ENCODE assay signal across 1 cellular context in the genomic region with DNA sequence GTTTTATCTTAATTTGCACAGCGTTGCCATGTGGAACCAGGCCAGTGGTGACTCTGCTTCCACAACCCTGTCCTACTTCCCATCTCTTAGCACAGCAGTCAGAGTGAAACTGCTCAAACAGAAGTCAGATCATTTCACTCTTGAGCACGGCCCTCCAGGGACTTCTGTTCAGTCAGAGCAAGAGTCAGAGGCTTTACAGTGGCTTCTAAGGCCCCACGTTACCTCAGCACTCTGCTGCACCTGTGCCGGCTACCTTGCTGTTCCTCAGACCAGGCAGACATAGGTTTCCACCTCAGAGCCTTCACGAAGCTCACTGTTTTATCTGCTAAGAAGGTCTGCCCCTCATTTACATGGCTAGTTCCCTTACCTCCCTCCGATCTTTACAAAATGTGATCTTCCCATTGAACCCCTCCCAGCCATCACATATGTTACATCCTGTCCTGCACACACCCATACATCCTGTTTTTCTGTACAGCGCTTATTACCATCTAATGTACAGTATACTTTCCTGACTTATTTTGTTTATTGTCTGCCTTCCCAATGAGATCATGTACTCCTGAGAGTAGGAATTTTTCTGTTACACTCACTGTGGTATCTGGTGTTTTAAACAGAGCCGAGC.
TF ChIP-seq lines count a peak whose summit lies in the region.

No MANE protein-coding gene starts in this region.

TF ChIP-seq in GM12878, 131 proteins besides CTCF, POLR2A, EP300 and RAD21 (continued from another document and continues in another):
- TF ChIP-seq, protein P1, sequence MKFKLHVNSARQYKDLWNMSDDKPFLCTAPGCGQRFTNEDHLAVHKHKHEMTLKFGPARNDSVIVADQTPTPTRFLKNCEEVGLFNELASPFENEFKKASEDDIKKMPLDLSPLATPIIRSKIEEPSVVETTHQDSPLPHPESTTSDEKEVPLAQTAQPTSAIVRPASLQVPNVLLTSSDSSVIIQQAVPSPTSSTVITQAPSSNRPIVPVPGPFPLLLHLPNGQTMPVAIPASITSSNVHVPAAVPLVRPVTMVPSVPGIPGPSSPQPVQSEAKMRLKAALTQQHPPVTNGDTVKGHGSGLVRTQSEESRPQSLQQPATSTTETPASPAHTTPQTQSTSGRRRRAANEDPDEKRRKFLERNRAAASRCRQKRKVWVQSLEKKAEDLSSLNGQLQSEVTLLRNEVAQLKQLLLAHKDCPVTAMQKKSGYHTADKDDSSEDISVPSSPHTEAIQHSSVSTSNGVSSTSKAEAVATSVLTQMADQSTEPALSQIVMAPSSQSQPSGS (IDR thresholded peaks at IDR 0.05; ENCODE audit: low read length) = peak; percentile 96
- TF ChIP-seq SPI1 (IDR thresholded peaks at IDR 0.05; ENCODE audit: borderline replicate concordance, insufficient read depth, low read depth, low read length) (peak; percentile 87), SMC3 (IDR thresholded peaks at IDR 0.05; ENCODE audit: borderline replicate concordance, low read length) (no peak), RCOR1 (conservative IDR thresholded peaks at IDR 0.05; ENCODE audit: low read depth, low read length) (peak; percentile 95), JUNB (IDR thresholded peaks at IDR 0.05) (peak; percentile 99), GABPA (IDR thresholded peaks at IDR 0.05; ENCODE audit: low read depth) (peak; percentile 75), HDGF (IDR thresholded peaks at IDR 0.05) (peak; percentile 57; the same call in 1 of the 2 replicates), MYC (IDR thresholded peaks at IDR 0.05; ENCODE audit: insufficient read depth, insufficient read length, insufficient replicate concordance, low read length, severe bottlenecking) (no peak), ZNF207 (IDR thresholded peaks at IDR 0.05; ENCODE audit: borderline replicate concordance) (no peak), HCFC1 (IDR thresholded peaks at IDR 0.05; ENCODE audit: low read length) (no peak), ZBED1 (IDR thresholded peaks at IDR 0.05; ENCODE audit: borderline replicate concordance) (peak; percentile 83; the same call in 1 of the 2 replicates), MTA3 (IDR thresholded peaks at IDR 0.05; ENCODE audit: borderline replicate concordance, low read length) (peak; percentile 48; the same call in 1 of the 2 replicates), MXI1 (IDR thresholded peaks at IDR 0.05; ENCODE audit: low read depth, low read length) (peak; percentile 73; the same call in 1 of the 2 replicates), WRNIP1 (IDR thresholded peaks at IDR 0.05; ENCODE audit: borderline replicate concordance, low read depth, low read length) (peak; percentile 48; the same call in 1 of the 2 replicates), ZZZ3 (IDR thresholded peaks at IDR 0.05; ENCODE audit: control insufficient read depth, insufficient read length, low read depth) (no peak), TBL1XR1 (IDR thresholded peaks at IDR 0.05; ENCODE audit: low read depth, low read length) (peak; percentile 90), DPF2 (IDR thresholded peaks at IDR 0.05) (peak; percentile 98), IKZF1 (conservative IDR thresholded peaks at IDR 0.05) (peak; percentile 93), SUZ12 (IDR thresholded peaks at IDR 0.05; ENCODE audit: unreplicated experiment) (no peak), SMARCA5 (IDR thresholded peaks at IDR 0.05) (0 out of 2 replicates have a peak, but pooled peaks have one; percentile 44), TCF12 (IDR thresholded peaks at IDR 0.05; ENCODE audit: low read depth, low read length) (peak; percentile 98), BCL11A (IDR thresholded peaks at IDR 0.05; ENCODE audit: low read depth, low read length) (peak; percentile 100), TCF7 (IDR thresholded peaks at IDR 0.05; ENCODE audit: borderline replicate concordance) (peak; percentile 79), CBFB (IDR thresholded peaks at IDR 0.05; ENCODE audit: low read depth) (peak; percentile 87; the same call in 1 of the 2 replicates), POU2F2 (IDR thresholded peaks at IDR 0.05; ENCODE audit: borderline replicate concordance, low read depth, low read length) (peak; percentile 92; the same call in 1 of the 3 replicates), TCF3 (IDR thresholded peaks at IDR 0.05; ENCODE audit: borderline replicate concordance, insufficient read depth, low read depth, low read length) (peak; percentile 97), POLR2AphosphoS2 (IDR thresholded peaks at IDR 0.05; ENCODE audit: low read depth, low read length) (no peak), ZNF274 (IDR thresholded peaks at IDR 0.05; ENCODE audit: insufficient read depth, insufficient read length) (no peak), CHD2 (IDR thresholded peaks at IDR 0.05; ENCODE audit: borderline replicate concordance, low read depth, low read length) (peak; percentile 31; the same call in 1 of the 2 replicates), POLR2AphosphoS5 (IDR thresholded peaks at IDR 0.05; ENCODE audit: low read length) (no peak; the same call in 1 of the 2 replicates), CHD1 (IDR thresholded peaks at IDR 0.05; ENCODE audit: low read depth, low read length) (no peak), EGR1 (IDR thresholded peaks at IDR 0.05; ENCODE audit: borderline replicate concordance in 1 of 2, low read depth in 2 of 2, low read length in 2 of 2) (peak in 1 of 2 experiments; percentile 58; a peak in 1 of 3 replicates), BACH1 (IDR thresholded peaks at IDR 0.05; ENCODE audit: borderline replicate concordance) (peak; percentile 92), SRF (IDR thresholded peaks at IDR 0.05; ENCODE audit: low read depth in 2 of 2, low read length in 2 of 2) (peak in 1 of 2 experiments; percentile 85; a peak in 2 of 4 replicates), KAT2A (conservative IDR thresholded peaks at IDR 0.05; ENCODE audit: control insufficient read depth, low read depth, low read length) (no peak), MTA2 (IDR thresholded peaks at IDR 0.05; ENCODE audit: low read depth) (peak; percentile 89), RAD51 (IDR thresholded peaks at IDR 0.05) (0 out of 2 replicates have a peak, but pooled peaks have one; percentile 31)
- TF ChIP-seq, protein P2, sequence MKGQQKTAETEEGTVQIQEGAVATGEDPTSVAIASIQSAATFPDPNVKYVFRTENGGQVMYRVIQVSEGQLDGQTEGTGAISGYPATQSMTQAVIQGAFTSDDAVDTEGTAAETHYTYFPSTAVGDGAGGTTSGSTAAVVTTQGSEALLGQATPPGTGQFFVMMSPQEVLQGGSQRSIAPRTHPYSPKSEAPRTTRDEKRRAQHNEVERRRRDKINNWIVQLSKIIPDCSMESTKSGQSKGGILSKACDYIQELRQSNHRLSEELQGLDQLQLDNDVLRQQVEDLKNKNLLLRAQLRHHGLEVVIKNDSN (IDR thresholded peaks at IDR 0.05; ENCODE audit: borderline replicate concordance, extremely low read length, insufficient read depth, low read depth, low read length) = no peak
- TF ChIP-seq, protein P3, sequence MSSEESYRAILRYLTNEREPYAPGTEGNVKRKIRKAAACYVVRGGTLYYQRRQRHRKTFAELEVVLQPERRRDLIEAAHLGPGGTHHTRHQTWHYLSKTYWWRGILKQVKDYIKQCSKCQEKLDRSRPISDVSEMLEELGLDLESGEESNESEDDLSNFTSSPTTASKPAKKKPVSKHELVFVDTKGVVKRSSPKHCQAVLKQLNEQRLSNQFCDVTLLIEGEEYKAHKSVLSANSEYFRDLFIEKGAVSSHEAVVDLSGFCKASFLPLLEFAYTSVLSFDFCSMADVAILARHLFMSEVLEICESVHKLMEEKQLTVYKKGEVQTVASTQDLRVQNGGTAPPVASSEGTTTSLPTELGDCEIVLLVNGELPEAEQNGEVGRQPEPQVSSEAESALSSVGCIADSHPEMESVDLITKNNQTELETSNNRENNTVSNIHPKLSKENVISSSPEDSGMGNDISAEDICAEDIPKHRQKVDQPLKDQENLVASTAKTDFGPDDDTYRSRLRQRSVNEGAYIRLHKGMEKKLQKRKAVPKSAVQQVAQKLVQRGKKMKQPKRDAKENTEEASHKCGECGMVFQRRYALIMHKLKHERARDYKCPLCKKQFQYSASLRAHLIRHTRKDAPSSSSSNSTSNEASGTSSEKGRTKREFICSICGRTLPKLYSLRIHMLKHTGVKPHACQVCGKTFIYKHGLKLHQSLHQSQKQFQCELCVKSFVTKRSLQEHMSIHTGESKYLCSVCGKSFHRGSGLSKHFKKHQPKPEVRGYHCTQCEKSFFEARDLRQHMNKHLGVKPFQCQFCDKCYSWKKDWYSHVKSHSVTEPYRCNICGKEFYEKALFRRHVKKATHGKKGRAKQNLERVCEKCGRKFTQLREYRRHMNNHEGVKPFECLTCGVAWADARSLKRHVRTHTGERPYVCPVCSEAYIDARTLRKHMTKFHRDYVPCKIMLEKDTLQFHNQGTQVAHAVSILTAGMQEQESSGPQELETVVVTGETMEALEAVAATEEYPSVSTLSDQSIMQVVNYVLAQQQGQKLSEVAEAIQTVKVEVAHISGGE (CRISPR knock-in tag; IDR thresholded peaks at IDR 0.05) = no peak
- TF ChIP-seq, protein P4, sequence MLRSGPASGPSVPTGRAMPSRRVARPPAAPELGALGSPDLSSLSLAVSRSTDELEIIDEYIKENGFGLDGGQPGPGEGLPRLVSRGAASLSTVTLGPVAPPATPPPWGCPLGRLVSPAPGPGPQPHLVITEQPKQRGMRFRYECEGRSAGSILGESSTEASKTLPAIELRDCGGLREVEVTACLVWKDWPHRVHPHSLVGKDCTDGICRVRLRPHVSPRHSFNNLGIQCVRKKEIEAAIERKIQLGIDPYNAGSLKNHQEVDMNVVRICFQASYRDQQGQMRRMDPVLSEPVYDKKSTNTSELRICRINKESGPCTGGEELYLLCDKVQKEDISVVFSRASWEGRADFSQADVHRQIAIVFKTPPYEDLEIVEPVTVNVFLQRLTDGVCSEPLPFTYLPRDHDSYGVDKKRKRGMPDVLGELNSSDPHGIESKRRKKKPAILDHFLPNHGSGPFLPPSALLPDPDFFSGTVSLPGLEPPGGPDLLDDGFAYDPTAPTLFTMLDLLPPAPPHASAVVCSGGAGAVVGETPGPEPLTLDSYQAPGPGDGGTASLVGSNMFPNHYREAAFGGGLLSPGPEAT (IDR thresholded peaks at IDR 0.05; ENCODE audit: low read depth) = peak; percentile 80
- TF ChIP-seq, protein P5, sequence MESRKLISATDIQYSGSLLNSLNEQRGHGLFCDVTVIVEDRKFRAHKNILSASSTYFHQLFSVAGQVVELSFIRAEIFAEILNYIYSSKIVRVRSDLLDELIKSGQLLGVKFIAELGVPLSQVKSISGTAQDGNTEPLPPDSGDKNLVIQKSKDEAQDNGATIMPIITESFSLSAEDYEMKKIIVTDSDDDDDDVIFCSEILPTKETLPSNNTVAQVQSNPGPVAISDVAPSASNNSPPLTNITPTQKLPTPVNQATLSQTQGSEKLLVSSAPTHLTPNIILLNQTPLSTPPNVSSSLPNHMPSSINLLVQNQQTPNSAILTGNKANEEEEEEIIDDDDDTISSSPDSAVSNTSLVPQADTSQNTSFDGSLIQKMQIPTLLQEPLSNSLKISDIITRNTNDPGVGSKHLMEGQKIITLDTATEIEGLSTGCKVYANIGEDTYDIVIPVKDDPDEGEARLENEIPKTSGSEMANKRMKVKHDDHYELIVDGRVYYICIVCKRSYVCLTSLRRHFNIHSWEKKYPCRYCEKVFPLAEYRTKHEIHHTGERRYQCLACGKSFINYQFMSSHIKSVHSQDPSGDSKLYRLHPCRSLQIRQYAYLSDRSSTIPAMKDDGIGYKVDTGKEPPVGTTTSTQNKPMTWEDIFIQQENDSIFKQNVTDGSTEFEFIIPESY (IDR thresholded peaks at IDR 0.05) = no peak
- TF ChIP-seq, protein P6, sequence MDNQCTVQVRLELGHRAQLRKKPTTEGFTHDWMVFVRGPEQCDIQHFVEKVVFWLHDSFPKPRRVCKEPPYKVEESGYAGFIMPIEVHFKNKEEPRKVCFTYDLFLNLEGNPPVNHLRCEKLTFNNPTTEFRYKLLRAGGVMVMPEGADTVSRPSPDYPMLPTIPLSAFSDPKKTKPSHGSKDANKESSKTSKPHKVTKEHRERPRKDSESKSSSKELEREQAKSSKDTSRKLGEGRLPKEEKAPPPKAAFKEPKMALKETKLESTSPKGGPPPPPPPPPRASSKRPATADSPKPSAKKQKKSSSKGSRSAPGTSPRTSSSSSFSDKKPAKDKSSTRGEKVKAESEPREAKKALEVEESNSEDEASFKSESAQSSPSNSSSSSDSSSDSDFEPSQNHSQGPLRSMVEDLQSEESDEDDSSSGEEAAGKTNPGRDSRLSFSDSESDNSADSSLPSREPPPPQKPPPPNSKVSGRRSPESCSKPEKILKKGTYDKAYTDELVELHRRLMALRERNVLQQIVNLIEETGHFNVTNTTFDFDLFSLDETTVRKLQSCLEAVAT (IDR thresholded peaks at IDR 0.05) = peak; percentile 61; the same call in 1 of the 2 replicates
- TF ChIP-seq, protein P7, sequence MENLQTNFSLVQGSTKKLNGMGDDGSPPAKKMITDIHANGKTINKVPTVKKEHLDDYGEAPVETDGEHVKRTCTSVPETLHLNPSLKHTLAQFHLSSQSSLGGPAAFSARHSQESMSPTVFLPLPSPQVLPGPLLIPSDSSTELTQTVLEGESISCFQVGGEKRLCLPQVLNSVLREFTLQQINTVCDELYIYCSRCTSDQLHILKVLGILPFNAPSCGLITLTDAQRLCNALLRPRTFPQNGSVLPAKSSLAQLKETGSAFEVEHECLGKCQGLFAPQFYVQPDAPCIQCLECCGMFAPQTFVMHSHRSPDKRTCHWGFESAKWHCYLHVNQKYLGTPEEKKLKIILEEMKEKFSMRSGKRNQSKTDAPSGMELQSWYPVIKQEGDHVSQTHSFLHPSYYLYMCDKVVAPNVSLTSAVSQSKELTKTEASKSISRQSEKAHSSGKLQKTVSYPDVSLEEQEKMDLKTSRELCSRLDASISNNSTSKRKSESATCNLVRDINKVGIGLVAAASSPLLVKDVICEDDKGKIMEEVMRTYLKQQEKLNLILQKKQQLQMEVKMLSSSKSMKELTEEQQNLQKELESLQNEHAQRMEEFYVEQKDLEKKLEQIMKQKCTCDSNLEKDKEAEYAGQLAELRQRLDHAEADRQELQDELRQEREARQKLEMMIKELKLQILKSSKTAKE (IDR thresholded peaks at IDR 0.05; ENCODE audit: low read depth, poor library complexity, severe bottlenecking) = peak; percentile 88
- TF ChIP-seq, protein P8, sequence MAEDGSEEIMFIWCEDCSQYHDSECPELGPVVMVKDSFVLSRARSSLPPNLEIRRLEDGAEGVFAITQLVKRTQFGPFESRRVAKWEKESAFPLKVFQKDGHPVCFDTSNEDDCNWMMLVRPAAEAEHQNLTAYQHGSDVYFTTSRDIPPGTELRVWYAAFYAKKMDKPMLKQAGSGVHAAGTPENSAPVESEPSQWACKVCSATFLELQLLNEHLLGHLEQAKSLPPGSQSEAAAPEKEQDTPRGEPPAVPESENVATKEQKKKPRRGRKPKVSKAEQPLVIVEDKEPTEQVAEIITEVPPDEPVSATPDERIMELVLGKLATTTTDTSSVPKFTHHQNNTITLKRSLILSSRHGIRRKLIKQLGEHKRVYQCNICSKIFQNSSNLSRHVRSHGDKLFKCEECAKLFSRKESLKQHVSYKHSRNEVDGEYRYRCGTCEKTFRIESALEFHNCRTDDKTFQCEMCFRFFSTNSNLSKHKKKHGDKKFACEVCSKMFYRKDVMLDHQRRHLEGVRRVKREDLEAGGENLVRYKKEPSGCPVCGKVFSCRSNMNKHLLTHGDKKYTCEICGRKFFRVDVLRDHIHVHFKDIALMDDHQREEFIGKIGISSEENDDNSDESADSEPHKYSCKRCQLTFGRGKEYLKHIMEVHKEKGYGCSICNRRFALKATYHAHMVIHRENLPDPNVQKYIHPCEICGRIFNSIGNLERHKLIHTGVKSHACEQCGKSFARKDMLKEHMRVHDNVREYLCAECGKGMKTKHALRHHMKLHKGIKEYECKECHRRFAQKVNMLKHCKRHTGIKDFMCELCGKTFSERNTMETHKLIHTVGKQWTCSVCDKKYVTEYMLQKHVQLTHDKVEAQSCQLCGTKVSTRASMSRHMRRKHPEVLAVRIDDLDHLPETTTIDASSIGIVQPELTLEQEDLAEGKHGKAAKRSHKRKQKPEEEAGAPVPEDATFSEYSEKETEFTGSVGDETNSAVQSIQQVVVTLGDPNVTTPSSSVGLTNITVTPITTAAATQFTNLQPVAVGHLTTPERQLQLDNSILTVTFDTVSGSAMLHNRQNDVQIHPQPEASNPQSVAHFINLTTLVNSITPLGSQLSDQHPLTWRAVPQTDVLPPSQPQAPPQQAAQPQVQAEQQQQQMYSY (CRISPR knock-in tag; IDR thresholded peaks at IDR 0.05) = no peak
